1 cellular context compared by ENCODE assay signal in the genomic region with DNA sequence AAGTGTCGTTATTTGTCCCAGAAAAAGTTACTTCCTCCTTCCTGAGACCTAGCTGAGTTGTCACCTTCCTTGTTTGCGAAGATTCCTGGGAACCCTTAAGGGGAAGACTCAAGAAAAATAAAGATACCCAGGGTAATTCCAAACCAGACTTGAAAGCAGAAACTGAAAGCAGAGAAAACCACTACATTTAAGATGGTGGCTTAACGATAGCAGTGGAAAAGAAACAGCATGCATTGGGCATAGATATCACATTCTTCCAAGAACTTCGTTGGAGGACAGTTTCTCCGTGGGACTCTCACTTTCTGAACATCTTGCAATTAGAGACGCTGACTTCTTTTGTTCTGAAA.
TF ChIP-seq lines count a peak whose summit lies in the region.

No MANE protein-coding gene starts in this region.

TF ChIP-seq in GM12878, 131 proteins besides CTCF, POLR2A, EP300 and RAD21 (continued from another document):
- TF ChIP-seq PML (IDR thresholded peaks at IDR 0.05; ENCODE audit: low read length) (no peak), IKZF1 (conservative IDR thresholded peaks at IDR 0.05) (peak; percentile 89), SUZ12 (IDR thresholded peaks at IDR 0.05; ENCODE audit: unreplicated experiment) (no peak), TCF3 (IDR thresholded peaks at IDR 0.05; ENCODE audit: borderline replicate concordance, insufficient read depth, low read depth, low read length) (no peak)
- TF ChIP-seq, protein P1, sequence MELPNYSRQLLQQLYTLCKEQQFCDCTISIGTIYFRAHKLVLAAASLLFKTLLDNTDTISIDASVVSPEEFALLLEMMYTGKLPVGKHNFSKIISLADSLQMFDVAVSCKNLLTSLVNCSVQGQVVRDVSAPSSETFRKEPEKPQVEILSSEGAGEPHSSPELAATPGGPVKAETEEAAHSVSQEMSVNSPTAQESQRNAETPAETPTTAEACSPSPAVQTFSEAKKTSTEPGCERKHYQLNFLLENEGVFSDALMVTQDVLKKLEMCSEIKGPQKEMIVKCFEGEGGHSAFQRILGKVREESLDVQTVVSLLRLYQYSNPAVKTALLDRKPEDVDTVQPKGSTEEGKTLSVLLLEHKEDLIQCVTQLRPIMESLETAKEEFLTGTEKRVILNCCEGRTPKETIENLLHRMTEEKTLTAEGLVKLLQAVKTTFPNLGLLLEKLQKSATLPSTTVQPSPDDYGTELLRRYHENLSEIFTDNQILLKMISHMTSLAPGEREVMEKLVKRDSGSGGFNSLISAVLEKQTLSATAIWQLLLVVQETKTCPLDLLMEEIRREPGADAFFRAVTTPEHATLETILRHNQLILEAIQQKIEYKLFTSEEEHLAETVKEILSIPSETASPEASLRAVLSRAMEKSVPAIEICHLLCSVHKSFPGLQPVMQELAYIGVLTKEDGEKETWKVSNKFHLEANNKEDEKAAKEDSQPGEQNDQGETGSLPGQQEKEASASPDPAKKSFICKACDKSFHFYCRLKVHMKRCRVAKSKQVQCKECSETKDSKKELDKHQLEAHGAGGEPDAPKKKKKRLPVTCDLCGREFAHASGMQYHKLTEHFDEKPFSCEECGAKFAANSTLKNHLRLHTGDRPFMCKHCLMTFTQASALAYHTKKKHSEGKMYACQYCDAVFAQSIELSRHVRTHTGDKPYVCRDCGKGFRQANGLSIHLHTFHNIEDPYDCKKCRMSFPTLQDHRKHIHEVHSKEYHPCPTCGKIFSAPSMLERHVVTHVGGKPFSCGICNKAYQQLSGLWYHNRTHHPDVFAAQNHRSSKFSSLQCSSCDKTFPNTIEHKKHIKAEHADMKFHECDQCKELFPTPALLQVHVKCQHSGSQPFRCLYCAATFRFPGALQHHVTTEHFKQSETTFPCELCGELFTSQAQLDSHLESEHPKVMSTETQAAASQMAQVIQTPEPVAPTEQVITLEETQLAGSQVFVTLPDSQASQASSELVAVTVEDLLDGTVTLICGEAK (IDR thresholded peaks at IDR 0.05; ENCODE audit: borderline replicate concordance), result no peak
- TF ChIP-seq, protein P2, sequence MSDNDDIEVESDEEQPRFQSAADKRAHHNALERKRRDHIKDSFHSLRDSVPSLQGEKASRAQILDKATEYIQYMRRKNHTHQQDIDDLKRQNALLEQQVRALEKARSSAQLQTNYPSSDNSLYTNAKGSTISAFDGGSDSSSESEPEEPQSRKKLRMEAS (IDR thresholded peaks at IDR 0.05; ENCODE audit: low read depth, low read length), result no peak
